In genomic region chr11:19742595-19743292, GRCh38 we compare ENCODE assay signal across 7 cellular contexts. TPM values are rescaled to one million over a fixed set of nuclear protein-coding genes. Genes with fewer than 3 reads are reported as not detected.
DNase-seq lines count a peak whose midpoint lies in the region; ATAC-seq and TF ChIP-seq lines count a peak whose summit lies in the region.

No MANE protein-coding gene starts in this region.

- H3K9me3 ChIP-seq in colonic mucosa (no peaks in the 10 kb centered on the region), right lobe of liver (no peaks in the 10 kb centered on the region)

- DNase-seq in GM13976 (ENCODE audit: low spot score): peak; percentile 47
- DNase-seq in NCI-H2227 treated with DMSO at 0.1 percent for 48 hours (lab: John Stamatoyannopoulos, UW): peak; percentile 73
- peak; percentile 54 to 63 for DNase-seq in activated CD4-positive, alpha-beta T cell treated with anti-CD3 and anti-CD28 coated beads for 4 hours
- peak; percentile 80 for DNase-seq in colonic mucosa
- DNase-seq in right lobe of liver: peak; percentile 75 to 85 (median 84)
- DNase-seq in stimulated activated CD8-positive, alpha-beta memory T cell treated with anti-CD3 and anti-CD28 coated beads, Interleukin-12 subunit alpha, Interleukin-12 subunit beta, amount 100 ng/mL, for 1 hour (ENCODE audit: low read depth): peak; percentile 42

- peak; percentile 56 for ATAC-seq in HG03039 (IDR thresholded peaks at IDR 0.05; ENCODE audit: unreplicated experiment)
- peak; percentile 98 for ATAC-seq in right lobe of liver

- H3K4me3 ChIP-seq in colonic mucosa: no peak overlapping the region
- no peak overlapping the region for H3K4me3 ChIP-seq in right lobe of liver

- TF ChIP-seq CTCF in GM13976 (IDR thresholded peaks at IDR 0.05; ENCODE audit: borderline replicate concordance, control extremely low read depth, extremely low read depth, insufficient read depth, missing control alignments): peak; percentile 69
- peak; percentile 86 for TF ChIP-seq CTCF in colonic mucosa (IDR thresholded peaks at IDR 0.05)
- TF ChIP-seq CTCF in right lobe of liver (IDR thresholded peaks at IDR 0.05): peak; percentile 91 to 98 (median 94)

- intact Hi-C loops in colonic mucosa (cut with DNase I): loop anchor here (2.0 kb wide), 1 partner anchor 160 kb away; no protein-coding TSS in a partner anchor
- intact Hi-C loops in right lobe of liver (cut with DNase I): loop anchor here (2.0 to 5.0 kb wide), 2 partner anchors 176 to 180 kb away; no protein-coding TSS in a partner anchor

- no peaks in the 10 kb centered on the region for H3K4me1 ChIP-seq in colonic mucosa
- H3K4me1 ChIP-seq in right lobe of liver: peaks cover 0 to 4% (median 0%) of the 10 kb centered on the region in 4 donors

- no peaks in the 10 kb centered on the region for H3K36me3 ChIP-seq in colonic mucosa
- H3K36me3 ChIP-seq in right lobe of liver: no peaks in the 10 kb centered on the region

- no peak for TF ChIP-seq POLR2A in right lobe of liver (IDR thresholded peaks at IDR 0.05)

- 32% methylated on average over 2 of the region's 2 CpGs for WGBS in right lobe of liver (ENCODE audit: insufficient coverage, low coverage, low lambda C conversion rate, missing lambda C conversion rate)

- H3K27ac ChIP-seq in colonic mucosa: no peak overlapping the region
- no peak overlapping the region for H3K27ac ChIP-seq in right lobe of liver

- H3K9ac ChIP-seq in colonic mucosa (ENCODE audit: low read depth in 2 of 2, low read length in 2 of 2): no peak overlapping the region

- in situ Hi-C loops in GM13976 (cut with MboI; ENCODE audit: low sequenced_read_pairs, unreplicated experiment): loop anchor here (25.0 kb wide), 1 partner anchor 680 kb away; the partner anchor contains the start of gene MRGPRX2

- H3K27me3 ChIP-seq in colonic mucosa: no peaks in the 10 kb centered on the region
- H3K27me3 ChIP-seq in right lobe of liver: no peaks in the 10 kb centered on the region

RNA-seq across cellular contexts. Expression of gene NAV2, which starts 30.1 kb away (rescaled TPM):
- total RNA-seq in colonic mucosa: 10 to 100 TPM; 21.3 to 45.3 TPM
- total RNA-seq in right lobe of liver: 10 to 100 TPM; 15.5 to 69.2 (median 37.1) TPM
